In genomic region chr14:65349100-65349499, GRCh38 we compare ENCODE assay signal across 18 cellular contexts.
"Had no signal": no experiment of that assay in that cellular context is flagged by ENCODE, and none has a peak within 500 bp of the region (broad histone marks: within the 10 kb centered on the region; RNA-seq: fewer than 3 reads in every experiment).

No MANE protein-coding gene starts in this region.

- ATAC-seq: esophagus mucosa; foreskin keratinocyte; left colon; mucosa of descending colon; naive thymus-derived CD4-positive, alpha-beta T cell; stimulated activated naive B cell treated with anti-CD40 and anti-IgM and Interleukin-4, amounts not matched to agents 10 μg/mL and 1 μg/mL and 100 μg/mL, for 72 hours had no signal

- H3K4me1 ChIP-seq: ascending aorta, thyroid gland had no signal

- H3K27ac ChIP-seq: ascending aorta, cardiac muscle cell, foreskin keratinocyte, parathyroid adenoma, thyroid gland, vagina had no signal

- H3K9ac ChIP-seq: parathyroid adenoma had no signal

- H3K36me3 ChIP-seq: ascending aorta, cardiac muscle cell, thyroid gland, vagina had no signal

- DNase-seq: activated B cell treated with CpG ODN at 0.5 μM for 24 hours; activated CD4-positive, alpha-beta T cell treated with anti-CD3 and anti-CD28 coated beads, Interleukin-2, amount 10 ng/mL, durations not matched to agents 7 days and 5 days; activated CD8-positive, alpha-beta memory T cell treated with anti-CD3 and anti-CD28 coated beads for 24 hours; activated naive CD4-positive, alpha-beta T cell; foreskin keratinocyte; head of caudate nucleus; left colon; mucosa of descending colon; naive thymus-derived CD4-positive, alpha-beta T cell; stimulated activated CD4-positive, alpha-beta T cell treated with anti-CD3 and anti-CD28 coated beads, Interleukin-2, amount 100 ng/mL, for 48 hours; stimulated activated naive B cell treated with anti-CD40 and anti-IgM and Interleukin-4, amounts not matched to agents 10 μg/mL and 1 μg/mL and 100 μg/mL, for 72 hours; T-helper 2 cell; thyroid gland had no signal

- H3K9me3 ChIP-seq: ascending aorta, mucosa of descending colon, thyroid gland, vagina had no signal

- H3K27me3 ChIP-seq: ascending aorta, cardiac muscle cell, foreskin keratinocyte, thyroid gland, vagina had no signal

- H3K4me3 ChIP-seq: ascending aorta, cardiac muscle cell, mucosa of descending colon, thyroid gland, vagina had no signal
